In genomic region chr18:75206637-75207297, GRCh38 we compare ENCODE assay signal across 8 cellular contexts. TPM values are rescaled to one million over a fixed set of nuclear protein-coding genes. Genes with fewer than 3 reads are reported as not detected.
DNase-seq lines count a peak whose midpoint lies in the region; ATAC-seq and TF ChIP-seq lines count a peak whose summit lies in the region.

No MANE protein-coding gene starts in this region.

- peak overlapping the region; percentile 66 for H3K4me3 ChIP-seq in GM12875 (ENCODE audit: low read depth, low read length)
- peak overlapping the region; percentile 95 for H3K4me3 ChIP-seq in SJSA1
- H3K4me3 ChIP-seq in fibroblast of lung (replicated peaks in 1 of 4; ENCODE audit: control extremely low read depth in 1 of 4, insufficient read depth in 1 of 4, low read depth in 3 of 4, low read length in 4 of 4), result peak overlapping the region; percentile 66 to 89 (median 81)
- H3K4me3 ChIP-seq in skeletal muscle cell (ENCODE audit: low read depth, low read length), result peak overlapping the region; percentile 83

- no peak overlapping the region for H2AFZ ChIP-seq in fibroblast of lung (ENCODE audit: low read length)

- no peak overlapping the region for H3K27ac ChIP-seq in SJSA1
- peak overlapping the region; percentile 51 for H3K27ac ChIP-seq in fibroblast of lung (ENCODE audit: insufficient read depth, low read length)

- no peak overlapping the region for H3K4me3 Mint-ChIP-seq in stimulated activated naive B cell treated with anti-CD40 and anti-IgM and Interleukin-4, amounts not matched to agents 10 μg/mL and 1 μg/mL and 100 μg/mL, for 72 hours

- H3K4me1 Mint-ChIP-seq in stimulated activated naive B cell treated with anti-CD40 and anti-IgM and Interleukin-4, amounts not matched to agents 10 μg/mL and 1 μg/mL and 100 μg/mL, for 72 hours, result peaks cover 24 to 44% of the 10 kb centered on the region in 2 donors

- TF ChIP-seq CTCF in GM12875 (IDR thresholded peaks at IDR 0.05; ENCODE audit: borderline replicate concordance, insufficient read depth, low read depth, low read length), result no peak
- TF ChIP-seq CTCF in fibroblast of lung (conservative IDR thresholded peaks at IDR 0.05 in 1 of 2, IDR thresholded peaks at IDR 0.05 in 1 of 2; ENCODE audit: low read depth in 1 of 2, low read length in 2 of 2), result no peak

- peak overlapping the region; percentile 86 for H3K4me2 ChIP-seq in fibroblast of lung (ENCODE audit: extremely low read depth, insufficient read depth, low read length)

- H3K79me2 ChIP-seq in fibroblast of lung (ENCODE audit: control insufficient read depth, insufficient read depth, low read length), result peaks cover 71% of the 10 kb centered on the region

- H3K9me3 ChIP-seq in SJSA1 (replicated peaks), result no peaks in the 10 kb centered on the region
- no peaks in the 10 kb centered on the region for H3K9me3 ChIP-seq in fibroblast of lung (ENCODE audit: control insufficient read depth, insufficient read depth, low read depth, low read length)

- H3K9ac ChIP-seq in fibroblast of lung (ENCODE audit: insufficient read depth, low read length), result no peak overlapping the region

- no peaks in the 10 kb centered on the region for H4K20me1 ChIP-seq in fibroblast of lung (ENCODE audit: control insufficient read depth, extremely low read depth, insufficient read depth, low read length)

- peaks cover 14% of the 10 kb centered on the region for H3K36me3 ChIP-seq in SJSA1
- peaks cover 2% of the 10 kb centered on the region for H3K36me3 ChIP-seq in fibroblast of lung (ENCODE audit: control insufficient read depth, insufficient read depth, low read length)

- H3K4me1 ChIP-seq in SJSA1 (replicated peaks) (peaks cover 19% of the 10 kb centered on the region), fibroblast of lung (ENCODE audit: control insufficient read depth, extremely low read depth, insufficient read depth, low read length) (peaks cover 22% of the 10 kb centered on the region)

- H3K27ac Mint-ChIP-seq in stimulated activated naive B cell treated with anti-CD40 and anti-IgM and Interleukin-4, amounts not matched to agents 10 μg/mL and 1 μg/mL and 100 μg/mL, for 72 hours, result no peak overlapping the region

- DNase-seq in SJSA1 (ENCODE audit: low read depth in 1 of 2, low spot score in 2 of 2) (no peak), fibroblast of lung (ENCODE audit: low read depth in 2 of 2) (no peak), skeletal muscle cell (ENCODE audit: low read depth) (no peak), NCI-H1930 (lab: John Stamatoyannopoulos, UW) (no peak), cortex of kidney (lab: John Stamatoyannopoulos, UW) (no peak)
- DNase-seq in stimulated activated naive B cell treated with anti-CD40 and anti-IgM and Interleukin-4, amounts not matched to agents 10 μg/mL and 1 μg/mL and 100 μg/mL, for 72 hours, result no peak

- ATAC-seq in GM18909 (IDR thresholded peaks at IDR 0.05; ENCODE audit: poor library complexity, unreplicated experiment), result no peak
- no peak for ATAC-seq in stimulated activated naive B cell treated with anti-CD40 and anti-IgM and Interleukin-4, amounts not matched to agents 10 μg/mL and 1 μg/mL and 100 μg/mL, for 72 hours (replicated peaks)

- peaks cover 5 to 20% of the 10 kb centered on the region in 2 donors for H3K36me3 Mint-ChIP-seq in stimulated activated naive B cell treated with anti-CD40 and anti-IgM and Interleukin-4, amounts not matched to agents 10 μg/mL and 1 μg/mL and 100 μg/mL, for 72 hours

- H3K27me3 ChIP-seq in SJSA1 (replicated peaks) (no peaks in the 10 kb centered on the region), fibroblast of lung (ENCODE audit: control insufficient read depth, insufficient read depth, low read length) (no peaks in the 10 kb centered on the region)

- H3K27me3 Mint-ChIP-seq in stimulated activated naive B cell treated with anti-CD40 and anti-IgM and Interleukin-4, amounts not matched to agents 10 μg/mL and 1 μg/mL and 100 μg/mL, for 72 hours, result peaks cover 25 to 35% of the 10 kb centered on the region in 2 donors

- no peaks in the 10 kb centered on the region for H3K9me3 Mint-ChIP-seq in stimulated activated naive B cell treated with anti-CD40 and anti-IgM and Interleukin-4, amounts not matched to agents 10 μg/mL and 1 μg/mL and 100 μg/mL, for 72 hours

RNA-seq across cellular contexts. Expression of gene PTGR3, which starts 2.2 kb away (rescaled TPM):
- 16.2 and 17.4 TPM in 2 replicates for total RNA-seq in SJSA1 (2014; rRNA removed; shearing (Covaris generic))
- total RNA-seq in fibroblast of lung, result 5.6 and 6.8 TPM in 2 replicates
- polyA plus RNA-seq in fibroblast of lung, result 18.1 and 25.1 TPM in 2 replicates
- 13.4 and 15.5 TPM in 2 replicates for polyA plus RNA-seq in fibroblast of lung (2012)
- 48.2 and 53.2 TPM in 2 replicates for polyA minus RNA-seq in fibroblast of lung (ENCODE audit: low replicate concordance)

RNA-seq across cellular contexts. Expression of gene TSHZ1, which starts 3.8 kb away (rescaled TPM):
- total RNA-seq in SJSA1 (2014; rRNA removed; shearing (Covaris generic)), result 8.1 and 12.4 TPM in 2 replicates
- 3.9 and 4.3 TPM in 2 replicates for total RNA-seq in fibroblast of lung
- polyA plus RNA-seq in fibroblast of lung, result 3.1 and 4.3 TPM in 2 replicates
- 5.8 and 9.9 TPM in 2 replicates for polyA plus RNA-seq in fibroblast of lung (2012)
- polyA minus RNA-seq in fibroblast of lung (ENCODE audit: low replicate concordance), result 8.0 and 9.0 TPM in 2 replicates
